Comparison of ENCODE assay signal across 10 cellular contexts in genomic region chr3:1439395-1439794, GRCh38.
DNase-seq lines count a peak whose midpoint lies in the region; ATAC-seq and TF ChIP-seq lines count a peak whose summit lies in the region.
"Had no signal": no experiment of that assay in that cellular context is flagged by ENCODE, and none has a peak within 500 bp of the region (broad histone marks: within the 10 kb centered on the region; RNA-seq: fewer than 3 reads in every experiment).

No MANE protein-coding gene starts in this region.

- H3K4me3 Mint-ChIP-seq in MCF 10A (ENCODE audit: unreplicated experiment), result no peak overlapping the region
- H3K4me3 Mint-ChIP-seq in CD14-positive monocyte, result no peak overlapping the region
- H3K4me3 Mint-ChIP-seq: brain had no signal

- H3K9me3 Mint-ChIP-seq in MCF 10A (ENCODE audit: unreplicated experiment), result no peaks in the 10 kb centered on the region
- H3K9me3 Mint-ChIP-seq in CD14-positive monocyte, result peaks cover 0 to 13% (median 2%) of the 10 kb centered on the region in 7 donors

- BruUV-seq in MCF 10A (replicated peaks; lab: Mats Ljungman, UMichigan), result no TSS peak

- WGBS in body of pancreas, 2 donors, result 58 to 70% methylated on average over 2 of the region's 2 CpGs
- WGBS in stomach, 5 donors, result 61 to 75% (median 68%) methylated on average over 2 of the region's 2 CpGs

- POLR2A ChIA-PET in MCF 10A (lab: Yijun Ruan, JAX), result no interaction called here

- no peak for ATAC-seq in body of pancreas
- no peak for ATAC-seq in HG03460 (IDR thresholded peaks at IDR 0.05; ENCODE audit: unreplicated experiment)

- H3K4me3 ChIP-seq in breast epithelium, result no peak overlapping the region
- H3K4me3 ChIP-seq in Jurkat, Clone E6-1 (ENCODE audit: low read length), result no peak overlapping the region
- H3K4me3 ChIP-seq in body of pancreas, result no peak overlapping the region
- no peak overlapping the region for H3K4me3 ChIP-seq in stomach

- no peaks in the 10 kb centered on the region for H3K27me3 ChIP-seq in breast epithelium
- no peaks in the 10 kb centered on the region for H3K27me3 ChIP-seq in body of pancreas
- no peaks in the 10 kb centered on the region for H3K27me3 ChIP-seq in stomach

- CTCF ChIA-PET in MCF 10A (lab: Yijun Ruan, JAX), result interaction anchor here (0.7 to 1.2 kb wide), 2 partner anchors 17 to 284 kb away, joined by 3 to 4 read pairs; no protein-coding TSS in a partner anchor

- no peak overlapping the region for H3K27ac ChIP-seq in breast epithelium
- H3K27ac ChIP-seq in body of pancreas, result no peak overlapping the region
- no peak overlapping the region for H3K27ac ChIP-seq in stomach

- DNase-seq in MCF 10A (ENCODE audit: unreplicated experiment), result peak; percentile 13
- DNase-seq in breast epithelium (ENCODE audit: low spot score in 2 of 2), result no peak
- peak; percentile 7 for DNase-seq in Jurkat, Clone E6-1 (ENCODE audit: low read depth, low spot score)
- DNase-seq in body of pancreas, result peak; percentile 5 to 59 (median 16)
- peak; percentile 27 for DNase-seq in stomach
- DNase-seq in CD14-positive monocyte (ENCODE audit: low spot score), result no peak
- no peak for DNase-seq in NCI-H1048 (lab: John Stamatoyannopoulos, UW)
- DNase-seq: mammary epithelial cell had no signal

- no peaks in the 10 kb centered on the region for H3K27me3 Mint-ChIP-seq in MCF 10A (ENCODE audit: insufficient read depth, unreplicated experiment)
- H3K27me3 Mint-ChIP-seq in CD14-positive monocyte (ENCODE audit: low read depth in 3 of 3), result peaks cover 0 to 1% (median 0%) of the 10 kb centered on the region in 3 donors
- H3K27me3 Mint-ChIP-seq: brain had no signal

- intact Hi-C loops in MCF 10A (cut with micrococcal nuclease), result no loop called here
- intact Hi-C loops in breast epithelium (cut with DNase I; ENCODE audit: low total_unique reads), result no loop called here
- intact Hi-C loops in body of pancreas (cut with DNase I), result no loop called here
- intact Hi-C loops in stomach (cut with DNase I; ENCODE audit: low total_unique reads), result no loop called here
- intact Hi-C loops in CD14-positive monocyte (cut with micrococcal nuclease), result no loop called here

- H3K36me3 ChIP-seq in breast epithelium (no peaks in the 10 kb centered on the region), body of pancreas (replicated peaks in 1 of 2; ENCODE audit: insufficient read depth in 1 of 2, low read depth in 2 of 2) (no peaks in the 10 kb centered on the region), stomach (no peaks in the 10 kb centered on the region)

- no peak for TF ChIP-seq POLR2A in breast epithelium (IDR thresholded peaks at IDR 0.05)
- TF ChIP-seq POLR2A in body of pancreas (IDR thresholded peaks at IDR 0.05), result no peak
- TF ChIP-seq POLR2A in stomach (IDR thresholded peaks at IDR 0.05), result no peak

- TF ChIP-seq CTCF in MCF 10A (IDR thresholded peaks at IDR 0.05; ENCODE audit: unreplicated experiment), result peak; percentile 30
- no peak for TF ChIP-seq CTCF in breast epithelium (IDR thresholded peaks at IDR 0.05)
- TF ChIP-seq CTCF in body of pancreas (IDR thresholded peaks at IDR 0.05), result peak in 3 of 7 experiments; percentile 10 to 37 (median 21)
- TF ChIP-seq CTCF in stomach (IDR thresholded peaks at IDR 0.05), result no peak
- TF ChIP-seq CTCF in CD14-positive monocyte (IDR thresholded peaks at IDR 0.05), result no peak

- TF ChIP-seq EP300 in stomach (IDR thresholded peaks at IDR 0.05), result no peak

- H3K9me3 ChIP-seq in breast epithelium (no peaks in the 10 kb centered on the region), body of pancreas (no peaks in the 10 kb centered on the region), stomach (peaks cover 0 to 7% (median 0%) of the 10 kb centered on the region in 4 donors)

- H3K27ac Mint-ChIP-seq in MCF 10A (ENCODE audit: low read depth, unreplicated experiment) (no peak overlapping the region), CD14-positive monocyte (peak overlapping the region in 1 of 7 donors; percentile 30)
- H3K27ac Mint-ChIP-seq: brain had no signal

- H3K4me1 Mint-ChIP-seq in MCF 10A (ENCODE audit: insufficient read depth, unreplicated experiment) (no peaks in the 10 kb centered on the region), CD14-positive monocyte (no peaks in the 10 kb centered on the region)
- H3K4me1 Mint-ChIP-seq: brain had no signal

- H3K4me1 ChIP-seq in breast epithelium, result no peaks in the 10 kb centered on the region
- no peaks in the 10 kb centered on the region for H3K4me1 ChIP-seq in body of pancreas
- H3K4me1 ChIP-seq in stomach, result no peaks in the 10 kb centered on the region

- no peaks in the 10 kb centered on the region for H3K36me3 Mint-ChIP-seq in MCF 10A (ENCODE audit: insufficient read depth, unreplicated experiment)
- no peaks in the 10 kb centered on the region for H3K36me3 Mint-ChIP-seq in CD14-positive monocyte
- H3K36me3 Mint-ChIP-seq: brain had no signal

Comparison
In these comparisons a context has a peak if more than half of its experiments do, and no peak if none do; other contexts are left out.
1. DNase-seq: peak in MCF 10A (single experiment), Jurkat, Clone E6-1 (single experiment), body of pancreas (4 of 4) and stomach (single experiment); none in breast epithelium (0 of 2), CD14-positive monocyte (single experiment) and NCI-H1048 (single experiment).